Comparison of ENCODE assay signal across 12 cellular contexts in the genomic region with DNA sequence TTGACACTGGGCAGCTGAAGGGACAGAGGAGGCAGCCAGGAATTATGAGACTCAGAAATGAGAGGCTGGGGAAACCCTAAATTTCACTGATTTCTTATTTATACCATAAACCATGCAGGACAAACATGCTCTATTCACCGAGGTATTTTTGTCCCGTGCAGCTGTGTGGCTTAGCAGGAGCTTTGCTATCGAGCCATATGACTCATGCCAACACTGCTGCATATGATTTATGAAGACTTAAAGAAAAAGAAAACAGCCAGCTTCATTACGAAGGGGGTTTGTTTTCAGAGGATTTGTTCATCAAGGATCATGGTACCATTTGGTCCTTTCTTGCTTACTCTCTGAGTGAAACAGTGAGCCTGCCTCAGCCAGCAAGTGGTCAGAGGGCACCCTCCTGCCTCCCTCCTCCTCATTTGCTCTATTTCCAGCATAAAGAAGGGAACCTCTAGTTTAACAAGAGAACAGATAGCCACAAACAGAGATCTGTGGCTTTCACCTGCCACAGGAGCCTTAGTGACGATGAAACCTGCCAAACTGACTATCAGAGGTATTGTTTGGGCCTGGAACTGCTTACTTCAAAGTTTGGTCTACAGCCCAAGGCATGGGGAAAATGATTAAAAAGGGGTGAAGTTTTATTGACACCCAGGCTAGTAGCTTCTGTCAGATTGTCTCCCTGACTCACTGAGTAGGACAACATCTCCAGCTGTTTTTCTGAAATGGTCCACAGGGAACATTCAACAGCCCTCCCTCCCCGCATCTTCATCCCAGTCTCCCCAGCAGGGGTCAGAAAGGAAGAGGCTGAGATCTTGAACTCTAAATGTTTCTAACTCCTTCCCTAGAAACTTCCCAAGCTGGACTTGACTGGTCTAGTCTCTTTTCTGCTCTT.
DNase-seq lines count a peak whose midpoint lies in the region; ATAC-seq and TF ChIP-seq lines count a peak whose summit lies in the region.
"Had no signal": no experiment of that assay in that cellular context is flagged by ENCODE, and none has a peak within 500 bp of the region (broad histone marks: within the 10 kb centered on the region; RNA-seq: fewer than 3 reads in every experiment).

No MANE protein-coding gene starts in this region.

- peaks cover 14% of the 10 kb centered on the region for H3K4me1 Mint-ChIP-seq in activated naive CD4-positive, alpha-beta T cell treated with anti-CD3 and anti-CD28 coated beads for 36 hours (ENCODE audit: low read depth)
- peaks cover 12% of the 10 kb centered on the region for H3K4me1 Mint-ChIP-seq in activated CD4-positive, alpha-beta memory T cell treated with anti-CD3 and anti-CD28 coated beads for 36 hours (ENCODE audit: low read depth)

- peak overlapping the region; percentile 53 for H3K27ac Mint-ChIP-seq in activated naive CD4-positive, alpha-beta T cell treated with anti-CD3 and anti-CD28 coated beads for 36 hours
- peak overlapping the region; percentile 78 for H3K27ac Mint-ChIP-seq in activated CD4-positive, alpha-beta memory T cell treated with anti-CD3 and anti-CD28 coated beads for 36 hours
- H3K27ac Mint-ChIP-seq: memory B cell, WTC11 had no signal

- ATAC-seq in HG03432 (IDR thresholded peaks at IDR 0.05; ENCODE audit: unreplicated experiment): no peak
- ATAC-seq: WTC11 had no signal

- POLR2A ChIA-PET in activated CD4-positive, alpha-beta memory T cell treated with anti-CD3 and anti-CD28 coated beads for 36 hours (lab: Charles Lee): no interaction called here

- no peak for TF ChIP-seq CTCF in fibroblast of villous mesenchyme (IDR thresholded peaks at IDR 0.05; ENCODE audit: insufficient read depth, low read depth, low read length)

- peak overlapping the region in 1 of 2 donors; percentile 55 for H3K9ac ChIP-seq in stomach smooth muscle (ENCODE audit: low read length in 2 of 2)

- no peaks in the 10 kb centered on the region for H3K36me3 ChIP-seq in stomach smooth muscle (ENCODE audit: control insufficient read depth in 2 of 2, insufficient read depth in 2 of 2, low read length in 2 of 2)

- CTCF ChIA-PET in activated naive CD4-positive, alpha-beta T cell treated with anti-CD3 and anti-CD28 coated beads for 36 hours (lab: Charles Lee): interaction anchor here (0.5 to 1.5 kb wide), 4 partner anchors 9 to 226 kb away, joined by 3 to 4 read pairs (median 3); no protein-coding TSS in a partner anchor
- CTCF ChIA-PET in activated CD4-positive, alpha-beta memory T cell treated with anti-CD3 and anti-CD28 coated beads for 36 hours (lab: Charles Lee): interaction anchor here (3.6 kb wide), 1 partner anchor 20 kb away, joined by 18 read pairs; no protein-coding TSS in a partner anchor

- no peaks in the 10 kb centered on the region for H3K36me3 Mint-ChIP-seq in activated naive CD4-positive, alpha-beta T cell treated with anti-CD3 and anti-CD28 coated beads for 36 hours (ENCODE audit: low read depth)
- H3K36me3 Mint-ChIP-seq in activated CD4-positive, alpha-beta memory T cell treated with anti-CD3 and anti-CD28 coated beads for 36 hours: no peaks in the 10 kb centered on the region
- H3K36me3 Mint-ChIP-seq: memory B cell had no signal

- H3K4me1 ChIP-seq in stomach smooth muscle (ENCODE audit: control insufficient read depth, insufficient read depth, low read length): peaks cover 34% of the 10 kb centered on the region

- no peak overlapping the region for H3K4me3 ChIP-seq in fibroblast of villous mesenchyme (ENCODE audit: low read depth, low read length)
- H3K4me3 ChIP-seq in stomach smooth muscle (ENCODE audit: low read length in 2 of 2): no peak overlapping the region

- H3K9me3 ChIP-seq in stomach smooth muscle (ENCODE audit: control insufficient read depth in 2 of 2, low read length in 2 of 2): no peaks in the 10 kb centered on the region

- peaks cover 6% of the 10 kb centered on the region for H3K27me3 Mint-ChIP-seq in activated naive CD4-positive, alpha-beta T cell treated with anti-CD3 and anti-CD28 coated beads for 36 hours (ENCODE audit: low read depth)
- H3K27me3 Mint-ChIP-seq in activated CD4-positive, alpha-beta memory T cell treated with anti-CD3 and anti-CD28 coated beads for 36 hours: peaks cover 9% of the 10 kb centered on the region

- peak overlapping the region; percentile 69 for H3K27ac ChIP-seq in stomach smooth muscle (ENCODE audit: low read length)

- no peak for DNase-seq in activated naive CD4-positive, alpha-beta T cell treated with anti-CD3 and anti-CD28 coated beads for 36 hours
- no peak for DNase-seq in activated naive CD4-positive, alpha-beta T cell treated with Interleukin-2 at 50 U/mL for 16 hours
- DNase-seq in activated CD4-positive, alpha-beta memory T cell treated with anti-CD3 and anti-CD28 coated beads for 36 hours: no peak
- DNase-seq in fibroblast of villous mesenchyme (ENCODE audit: low read depth) (peak; percentile 83), SKM-1 (lab: John Stamatoyannopoulos, UW; ENCODE audit: unreplicated experiment) (no peak), 8988T (no peak)
- DNase-seq: Calu3, NCI-H510A had no signal

- no peak overlapping the region for H3K4me3 Mint-ChIP-seq in activated naive CD4-positive, alpha-beta T cell treated with anti-CD3 and anti-CD28 coated beads for 36 hours
- H3K4me3 Mint-ChIP-seq in activated CD4-positive, alpha-beta memory T cell treated with anti-CD3 and anti-CD28 coated beads for 36 hours: peak overlapping the region; percentile 21
- H3K4me3 Mint-ChIP-seq: memory B cell, WTC11 had no signal

- no peaks in the 10 kb centered on the region for H3K27me3 ChIP-seq in stomach smooth muscle (ENCODE audit: control insufficient read depth in 1 of 2, insufficient read depth in 2 of 2, low read length in 2 of 2)

- peaks cover 3% of the 10 kb centered on the region for H3K9me3 Mint-ChIP-seq in activated naive CD4-positive, alpha-beta T cell treated with anti-CD3 and anti-CD28 coated beads for 36 hours
- H3K9me3 Mint-ChIP-seq in activated CD4-positive, alpha-beta memory T cell treated with anti-CD3 and anti-CD28 coated beads for 36 hours: no peaks in the 10 kb centered on the region
- H3K9me3 Mint-ChIP-seq: memory B cell had no signal

- intact Hi-C loops in activated naive CD4-positive, alpha-beta T cell treated with anti-CD3 and anti-CD28 coated beads for 36 hours (cut with micrococcal nuclease): no loop called here
- intact Hi-C loops in activated CD4-positive, alpha-beta memory T cell treated with anti-CD3 and anti-CD28 coated beads for 36 hours (cut with micrococcal nuclease): no loop called here
